Comparison of ENCODE assay signal across 22 cellular contexts in the genomic region with DNA sequence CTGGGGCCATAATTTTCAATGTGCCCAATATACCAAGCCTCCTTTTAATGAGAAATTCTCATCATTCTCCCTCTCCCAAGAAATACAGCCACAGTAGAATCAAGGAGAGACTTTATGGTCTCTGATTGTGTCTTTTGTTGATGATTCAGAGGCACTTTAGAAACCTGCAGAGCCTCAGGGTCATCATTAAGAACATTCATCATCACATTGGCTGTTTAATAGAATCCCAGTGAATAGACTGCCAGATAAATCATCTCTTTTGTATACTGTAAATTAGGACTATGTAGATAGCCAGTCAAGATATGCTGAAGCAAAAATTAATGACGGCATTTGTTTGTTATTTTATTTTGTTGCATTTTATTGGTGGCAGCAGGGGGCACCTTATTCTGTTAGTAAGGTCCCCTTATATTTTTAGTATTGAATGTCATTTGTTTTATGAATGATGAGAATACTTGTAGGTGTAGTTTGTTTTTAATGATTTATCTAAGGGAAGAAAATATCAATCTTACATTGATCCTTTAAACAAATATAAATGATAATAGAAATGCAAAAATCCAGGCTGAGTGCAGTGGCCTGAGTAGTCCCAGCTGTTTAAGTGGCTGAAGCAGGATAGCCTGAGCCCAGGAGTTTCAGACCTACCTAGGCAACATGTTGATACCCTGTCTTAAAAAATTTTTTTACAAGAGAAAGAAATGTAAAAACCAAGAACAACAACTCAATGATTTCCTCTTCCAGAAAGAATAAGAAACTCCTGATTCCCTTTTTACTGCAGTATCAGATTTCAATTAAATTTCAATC.
DNase-seq lines count a peak whose midpoint lies in the region; ATAC-seq and TF ChIP-seq lines count a peak whose summit lies in the region.
"Had no signal": no experiment of that assay in that cellular context is flagged by ENCODE, and none has a peak within 500 bp of the region (broad histone marks: within the 10 kb centered on the region; RNA-seq: fewer than 3 reads in every experiment).

No MANE protein-coding gene starts in this region.

- no peaks in the 10 kb centered on the region for H3K27me3 ChIP-seq in HAP-1 (ENCODE audit: low read depth)
- H3K27me3 ChIP-seq: BE2C, Peyer's patch had no signal

- H3K4me1 Mint-ChIP-seq in WTC11 (peaks cover 30% of the 10 kb centered on the region), endothelial cell (ENCODE audit: unreplicated experiment) (no peaks in the 10 kb centered on the region)
- H3K4me1 Mint-ChIP-seq: CD14-positive monocyte; CD8-positive, alpha-beta memory T cell had no signal

- no peak overlapping the region for H3K4me3 ChIP-seq in HAP-1
- H3K4me3 ChIP-seq: Peyer's patch had no signal

- no peaks in the 10 kb centered on the region for H3K9me3 ChIP-seq in HAP-1
- H3K9me3 ChIP-seq: BE2C, Peyer's patch, SK-N-SH had no signal

- no peak for TF ChIP-seq CTCF in WTC11 (IDR thresholded peaks at IDR 0.05)
- TF ChIP-seq CTCF in endothelial cell (IDR thresholded peaks at IDR 0.05; ENCODE audit: unreplicated experiment) = no peak

- H3K27ac Mint-ChIP-seq in WTC11 = peak overlapping the region; percentile 58
- H3K27ac Mint-ChIP-seq in endothelial cell (ENCODE audit: unreplicated experiment) = no peak overlapping the region
- H3K27ac Mint-ChIP-seq: CD14-positive monocyte; CD8-positive, alpha-beta memory T cell had no signal

- H3K4me3 Mint-ChIP-seq in WTC11 (no peak overlapping the region), endothelial cell (ENCODE audit: unreplicated experiment) (no peak overlapping the region)
- H3K4me3 Mint-ChIP-seq: CD14-positive monocyte; CD8-positive, alpha-beta memory T cell had no signal

- no peaks in the 10 kb centered on the region for H3K36me3 ChIP-seq in HAP-1 (replicated peaks)
- H3K36me3 ChIP-seq: BE2C, Peyer's patch had no signal

- H3K36me3 Mint-ChIP-seq in WTC11 (no peaks in the 10 kb centered on the region), endothelial cell (ENCODE audit: low read depth, unreplicated experiment) (no peaks in the 10 kb centered on the region)
- H3K36me3 Mint-ChIP-seq: CD14-positive monocyte; CD8-positive, alpha-beta memory T cell had no signal

- POLR2A ChIA-PET in WTC11 (lab: Charles Lee) = no interaction called here

- CTCF ChIA-PET in WTC11 (lab: Charles Lee) = no interaction called here

- in situ Hi-C loops in HAP-1 (cut with MboI; ENCODE audit: low sequenced_read_pairs) = no loop called here

- peak; percentile 18 for DNase-seq in A172 (ENCODE audit: low spot score)
- DNase-seq in HAP-1 (ENCODE audit: low spot score in 2 of 2) = peak; percentile 48 to 82
- peak; percentile 11 for DNase-seq in NCI-H1417 treated with DMSO at 0.1 percent for 48 hours (lab: John Stamatoyannopoulos, UW)
- DNase-seq in WTC11 (ENCODE audit: low spot score) = no peak
- DNase-seq in SIG-M5 (lab: John Stamatoyannopoulos, UW) = no peak
- no peak for DNase-seq in NCI-H1092 (lab: John Stamatoyannopoulos, UW)
- DNase-seq in endothelial cell (ENCODE audit: low spot score) = no peak
- DNase-seq: ACHN; BE2C; Calu3; CD8-positive, alpha-beta memory T cell; DMS79 treated with DMSO at 0.1 percent for 48 hours; NCI-H1105; NCI-H1694 treated with DMSO at 0.1 percent for 48 hours; NCI-H2081; NCI-H2227 treated with DMSO at 0.1 percent for 48 hours; NCI-H526 treated with DMSO at 0.1 percent for 48 hours; Peyer's patch; SK-N-SH; SW 1271 had no signal

- H3K4me1 ChIP-seq in HAP-1 = peaks cover 24% of the 10 kb centered on the region
- H3K4me1 ChIP-seq: BE2C, Peyer's patch had no signal

- ATAC-seq in WTC11 = peak; percentile 91
- ATAC-seq in GM18498 (IDR thresholded peaks at IDR 0.05; ENCODE audit: unreplicated experiment) = no peak

- H3K9me3 Mint-ChIP-seq in WTC11 = peaks cover 3% of the 10 kb centered on the region; the same call in 1 of the 2 replicates
- no peaks in the 10 kb centered on the region for H3K9me3 Mint-ChIP-seq in endothelial cell (ENCODE audit: unreplicated experiment)

- H3K27me3 Mint-ChIP-seq in WTC11 (ENCODE audit: low read depth) (no peaks in the 10 kb centered on the region), endothelial cell (ENCODE audit: unreplicated experiment) (no peaks in the 10 kb centered on the region)
- H3K27me3 Mint-ChIP-seq: CD8-positive, alpha-beta memory T cell had no signal

TF ChIP-seq in WTC11, 78 proteins besides CTCF, POLR2A, EP300 and RAD21 (continues in another document):
- TF ChIP-seq OVOL2 (CRISPR knock-in tag; IDR thresholded peaks at IDR 0.05; ENCODE audit: borderline replicate concordance) (no peak), ZNF281 (CRISPR knock-in tag; IDR thresholded peaks at IDR 0.05) (no peak), USF1 (CRISPR knock-in tag; IDR thresholded peaks at IDR 0.05) (no peak), NFYB (CRISPR knock-in tag; conservative IDR thresholded peaks at IDR 0.05; ENCODE audit: low read depth) (no peak), FOXJ3 (CRISPR knock-in tag; IDR thresholded peaks at IDR 0.05; ENCODE audit: borderline replicate concordance) (no peak), CREB1 (CRISPR knock-in tag; IDR thresholded peaks at IDR 0.05) (no peak), TEAD4 (CRISPR knock-in tag; IDR thresholded peaks at IDR 0.05) (no peak)
- TF ChIP-seq, protein P1, sequence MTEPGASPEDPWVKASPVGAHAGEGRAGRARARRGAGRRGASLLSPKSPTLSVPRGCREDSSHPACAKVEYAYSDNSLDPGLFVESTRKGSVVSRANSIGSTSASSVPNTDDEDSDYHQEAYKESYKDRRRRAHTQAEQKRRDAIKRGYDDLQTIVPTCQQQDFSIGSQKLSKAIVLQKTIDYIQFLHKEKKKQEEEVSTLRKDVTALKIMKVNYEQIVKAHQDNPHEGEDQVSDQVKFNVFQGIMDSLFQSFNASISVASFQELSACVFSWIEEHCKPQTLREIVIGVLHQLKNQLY (CRISPR knock-in tag; IDR thresholded peaks at IDR 0.05) = no peak
- TF ChIP-seq, protein P2, sequence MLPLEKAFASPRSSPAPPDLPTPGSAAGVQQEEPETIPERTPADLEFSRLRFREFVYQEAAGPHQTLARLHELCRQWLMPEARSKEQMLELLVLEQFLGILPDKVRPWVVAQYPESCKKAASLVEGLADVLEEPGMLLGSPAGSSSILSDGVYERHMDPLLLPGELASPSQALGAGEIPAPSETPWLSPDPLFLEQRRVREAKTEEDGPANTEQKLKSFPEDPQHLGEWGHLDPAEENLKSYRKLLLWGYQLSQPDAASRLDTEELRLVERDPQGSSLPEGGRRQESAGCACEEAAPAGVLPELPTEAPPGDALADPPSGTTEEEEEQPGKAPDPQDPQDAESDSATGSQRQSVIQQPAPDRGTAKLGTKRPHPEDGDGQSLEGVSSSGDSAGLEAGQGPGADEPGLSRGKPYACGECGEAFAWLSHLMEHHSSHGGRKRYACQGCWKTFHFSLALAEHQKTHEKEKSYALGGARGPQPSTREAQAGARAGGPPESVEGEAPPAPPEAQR (CRISPR knock-in tag; IDR thresholded peaks at IDR 0.05) = no peak
- TF ChIP-seq, protein P3, sequence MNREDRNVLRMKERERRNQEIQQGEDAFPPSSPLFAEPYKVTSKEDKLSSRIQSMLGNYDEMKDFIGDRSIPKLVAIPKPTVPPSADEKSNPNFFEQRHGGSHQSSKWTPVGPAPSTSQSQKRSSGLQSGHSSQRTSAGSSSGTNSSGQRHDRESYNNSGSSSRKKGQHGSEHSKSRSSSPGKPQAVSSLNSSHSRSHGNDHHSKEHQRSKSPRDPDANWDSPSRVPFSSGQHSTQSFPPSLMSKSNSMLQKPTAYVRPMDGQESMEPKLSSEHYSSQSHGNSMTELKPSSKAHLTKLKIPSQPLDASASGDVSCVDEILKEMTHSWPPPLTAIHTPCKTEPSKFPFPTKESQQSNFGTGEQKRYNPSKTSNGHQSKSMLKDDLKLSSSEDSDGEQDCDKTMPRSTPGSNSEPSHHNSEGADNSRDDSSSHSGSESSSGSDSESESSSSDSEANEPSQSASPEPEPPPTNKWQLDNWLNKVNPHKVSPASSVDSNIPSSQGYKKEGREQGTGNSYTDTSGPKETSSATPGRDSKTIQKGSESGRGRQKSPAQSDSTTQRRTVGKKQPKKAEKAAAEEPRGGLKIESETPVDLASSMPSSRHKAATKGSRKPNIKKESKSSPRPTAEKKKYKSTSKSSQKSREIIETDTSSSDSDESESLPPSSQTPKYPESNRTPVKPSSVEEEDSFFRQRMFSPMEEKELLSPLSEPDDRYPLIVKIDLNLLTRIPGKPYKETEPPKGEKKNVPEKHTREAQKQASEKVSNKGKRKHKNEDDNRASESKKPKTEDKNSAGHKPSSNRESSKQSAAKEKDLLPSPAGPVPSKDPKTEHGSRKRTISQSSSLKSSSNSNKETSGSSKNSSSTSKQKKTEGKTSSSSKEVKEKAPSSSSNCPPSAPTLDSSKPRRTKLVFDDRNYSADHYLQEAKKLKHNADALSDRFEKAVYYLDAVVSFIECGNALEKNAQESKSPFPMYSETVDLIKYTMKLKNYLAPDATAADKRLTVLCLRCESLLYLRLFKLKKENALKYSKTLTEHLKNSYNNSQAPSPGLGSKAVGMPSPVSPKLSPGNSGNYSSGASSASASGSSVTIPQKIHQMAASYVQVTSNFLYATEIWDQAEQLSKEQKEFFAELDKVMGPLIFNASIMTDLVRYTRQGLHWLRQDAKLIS (CRISPR knock-in tag; IDR thresholded peaks at IDR 0.05; ENCODE audit: borderline replicate concordance) = no peak

Comparison
In these comparisons a context has a peak if more than half of its experiments do, and no peak if none do; other contexts are left out.
1. DNase-seq: peak in A172 (single experiment), HAP-1 (2 of 2) and NCI-H1417 treated with DMSO at 0.1 percent for 48 hours (single experiment); none in WTC11 (single experiment), SIG-M5 (single experiment), NCI-H1092 (single experiment) and endothelial cell (single experiment).